Comparison of ENCODE assay signal across 2 cellular contexts in genomic region chr12:113757223-113758002, GRCh38.
A peak's percentile ranks its signal among the peaks of the same experiment; 100 is the strongest.
TF ChIP-seq lines count a peak whose summit lies in the region.

No MANE protein-coding gene starts in this region.

TF ChIP-seq in HCT116, 20 proteins besides CTCF, POLR2A, EP300 and RAD21:
- no peak for TF ChIP-seq ELF1 (IDR thresholded peaks at IDR 0.05; ENCODE audit: borderline replicate concordance, low read depth)
- TF ChIP-seq YY1 (IDR thresholded peaks at IDR 0.05; ENCODE audit: extremely low read depth, insufficient replicate concordance, low read depth, low read length), result no peak
- no peak for TF ChIP-seq FOSL1 (IDR thresholded peaks at IDR 0.05; ENCODE audit: low read depth)
- TF ChIP-seq EGR1 (IDR thresholded peaks at IDR 0.05; ENCODE audit: low read depth), result no peak

TF ChIP-seq in H1, 55 proteins besides CTCF, POLR2A, EP300 and RAD21:
- TF ChIP-seq JUN (IDR thresholded peaks at IDR 0.05; ENCODE audit: low read depth, low read length), result no peak
- no peak for TF ChIP-seq HDAC2 (IDR thresholded peaks at IDR 0.05; ENCODE audit: borderline replicate concordance in 1 of 2, low read depth in 2 of 2, low read length in 2 of 2)
- no peak for TF ChIP-seq HDAC6 (IDR thresholded peaks at IDR 0.05; ENCODE audit: low read depth, low read length)
- peak; percentile 38; the same call in 1 of the 2 replicates for TF ChIP-seq USF2 (IDR thresholded peaks at IDR 0.05; ENCODE audit: low read length)
